In the genomic region with DNA sequence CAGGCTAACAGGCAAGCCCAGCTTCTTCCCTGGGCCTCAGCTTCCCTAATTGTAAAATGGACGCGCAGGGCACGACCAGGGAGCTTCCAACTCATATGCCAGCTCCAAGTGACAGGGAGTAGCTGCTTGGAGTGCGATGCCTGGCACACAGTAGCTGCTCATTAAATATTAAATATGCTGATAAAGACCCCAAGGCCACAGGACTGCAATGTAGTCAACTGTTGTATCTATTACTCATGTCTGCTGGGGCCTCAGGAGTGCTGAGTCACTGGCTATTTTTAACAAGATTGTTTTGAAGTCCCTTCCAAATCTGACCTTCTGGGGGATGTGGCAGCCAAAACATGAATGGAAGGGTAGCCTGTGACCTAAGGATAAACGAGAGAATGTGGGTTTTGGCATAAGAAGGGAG, we compare ENCODE assay signal across 9 cellular contexts. TPM values are rescaled to one million over a fixed set of nuclear protein-coding genes. Genes with fewer than 3 reads are reported as not detected.
DNase-seq lines count a peak whose midpoint lies in the region; ATAC-seq and TF ChIP-seq lines count a peak whose summit lies in the region.
"Had no signal": no experiment of that assay in that cellular context is flagged by ENCODE, and none has a peak within 500 bp of the region (broad histone marks: within the 10 kb centered on the region; RNA-seq: fewer than 3 reads in every experiment).

No MANE protein-coding gene starts in this region.

- no peaks in the 10 kb centered on the region for H3K27me3 Mint-ChIP-seq in activated T-cell treated with anti-CD3 and anti-CD28 coated beads, Interleukin-2, amount 50 U/mL, for 72 hours (ENCODE audit: low read depth)

- no peak for DNase-seq in activated T-cell treated with anti-CD3 and anti-CD28 coated beads, Interleukin-2, amount 50 U/mL, for 72 hours
- DNase-seq in activated T-cell treated with anti-CD3 and anti-CD28 coated beads for 4 hours: no peak
- no peak for DNase-seq in ascending aorta (ENCODE audit: low spot score in 2 of 2)
- DNase-seq in left lung: no peak
- DNase-seq in NCI-H2171 treated with DMSO at 0.1 percent for 48 hours (lab: John Stamatoyannopoulos, UW): no peak
- DNase-seq in DMS153 treated with DMSO at 0.1 percent for 48 hours (lab: John Stamatoyannopoulos, UW; ENCODE audit: unreplicated experiment): no peak
- DNase-seq: DMS153 had no signal

- peaks cover 98% of the 10 kb centered on the region for H3K4me1 Mint-ChIP-seq in activated T-cell treated with anti-CD3 and anti-CD28 coated beads, Interleukin-2, amount 50 U/mL, for 72 hours (ENCODE audit: low read depth)

- H3K27ac ChIP-seq in ascending aorta (peak overlapping the region; percentile 74 to 79), left lung (peak overlapping the region; percentile 63 to 84), urinary bladder (ENCODE audit: low read depth) (peak overlapping the region; percentile 57)

- 53% methylated on average over 5 of the region's 5 CpGs for WGBS in urinary bladder

- H3K36me3 Mint-ChIP-seq in activated T-cell treated with anti-CD3 and anti-CD28 coated beads, Interleukin-2, amount 50 U/mL, for 72 hours (ENCODE audit: insufficient read depth in 2 of 2): peaks cover 29 to 51% of the 10 kb centered on the region in 2 donors

- H3K4me3 Mint-ChIP-seq in activated T-cell treated with anti-CD3 and anti-CD28 coated beads, Interleukin-2, amount 50 U/mL, for 72 hours: peak overlapping the region; percentile 22 to 25

- H3K27me3 ChIP-seq in ascending aorta (no peaks in the 10 kb centered on the region), left lung (no peaks in the 10 kb centered on the region)

- H3K9me3 ChIP-seq in ascending aorta: no peaks in the 10 kb centered on the region
- no peaks in the 10 kb centered on the region for H3K9me3 ChIP-seq in left lung

- H3K4me3 ChIP-seq in ascending aorta: peak overlapping the region; percentile 23 to 33
- no peak overlapping the region for H3K4me3 ChIP-seq in left lung
- H3K4me3 ChIP-seq in urinary bladder (ENCODE audit: low read depth, low read length): no peak overlapping the region

- TF ChIP-seq CTCF in ascending aorta (IDR thresholded peaks at IDR 0.05): no peak
- no peak for TF ChIP-seq CTCF in left lung (IDR thresholded peaks at IDR 0.05)

- H3K4me1 ChIP-seq in ascending aorta (peaks cover 17 to 48% of the 10 kb centered on the region in 2 donors), left lung (peaks cover 29 to 98% of the 10 kb centered on the region in 2 donors), urinary bladder (ENCODE audit: insufficient read depth) (no peaks in the 10 kb centered on the region)

- H3K27ac Mint-ChIP-seq in activated T-cell treated with anti-CD3 and anti-CD28 coated beads, Interleukin-2, amount 50 U/mL, for 72 hours: peak overlapping the region; percentile 61

- H3K36me3 ChIP-seq in ascending aorta (peaks cover 18 to 31% of the 10 kb centered on the region in 2 donors), left lung (peaks cover 0 to 76% of the 10 kb centered on the region in 2 donors), urinary bladder (ENCODE audit: insufficient read depth) (peaks cover 5% of the 10 kb centered on the region)

- no peak for ATAC-seq in activated T-cell treated with anti-CD3 and anti-CD28 coated beads, Interleukin-2, amount 50 U/mL, for 72 hours (replicated peaks in 1 of 2)
- peak; percentile 27 for ATAC-seq in left lung
- ATAC-seq in HG02973 (IDR thresholded peaks at IDR 0.05; ENCODE audit: unreplicated experiment): no peak

- H3K9me3 Mint-ChIP-seq in activated T-cell treated with anti-CD3 and anti-CD28 coated beads, Interleukin-2, amount 50 U/mL, for 72 hours: no peaks in the 10 kb centered on the region

- intact Hi-C loops in ascending aorta (cut with DNase I) (no loop called here), left lung (cut with DNase I) (no loop called here)

RNA-seq across cellular contexts. Expression of a gene that starts 17.7 kb away (rescaled TPM):
- total RNA-seq in activated T-cell treated with anti-CD3 and anti-CD28 coated beads, Interleukin-2, amount 50 U/mL, for 72 hours: 100 to 1,000 TPM; 358 to 420 TPM
- total RNA-seq in ascending aorta: 54.6 TPM
- 100 to 1,000 TPM; 111 to 133 TPM for total RNA-seq in left lung
- total RNA-seq in urinary bladder: 32.4 TPM
- 69.3 TPM for polyA plus RNA-seq in urinary bladder

RNA-seq across cellular contexts. Expression of a gene that starts 42.7 kb away (rescaled TPM):
- not detected for total RNA-seq in activated T-cell treated with anti-CD3 and anti-CD28 coated beads, Interleukin-2, amount 50 U/mL, for 72 hours
- total RNA-seq in ascending aorta: 2,056 TPM
- 100 to 1,000 TPM; 391 to 424 TPM for total RNA-seq in left lung
- 8.6 TPM for total RNA-seq in urinary bladder
- polyA plus RNA-seq in urinary bladder: 1,418 TPM

Comparison
In these comparisons a context has a peak if more than half of its experiments do, and no peak if none do; other contexts are left out.
1. H3K4me3 ChIP-seq: peak in ascending aorta (2 of 2); none in left lung (0 of 2) and urinary bladder (single experiment).
2. RNA of a gene that starts 42.7 kb away (total RNA-seq): 2,056 TPM in ascending aorta (single experiment) and 391 to 424 TPM in left lung; 8.6 TPM in urinary bladder (single experiment) and not detected in activated T-cell treated with anti-CD3 and anti-CD28 coated beads, Interleukin-2, amount 50 U/mL, for 72 hours; every median in the first group is over 10 times any median in the second.
3. Peak in every context shown above with its lines, with median percentiles within 50 percentile points of each other: H3K27ac ChIP-seq.